In genomic region chr9:109097156-109097555, GRCh38 we compare ENCODE assay signal across 14 cellular contexts. TPM values are rescaled to one million over a fixed set of nuclear protein-coding genes. Genes with fewer than 3 reads are reported as not detected.
A peak's percentile ranks its signal among the peaks of the same experiment; 100 is the strongest.
DNase-seq lines count a peak whose midpoint lies in the region; ATAC-seq and TF ChIP-seq lines count a peak whose summit lies in the region.
"Had no signal": no experiment of that assay in that cellular context is flagged by ENCODE, and none has a peak within 500 bp of the region (broad histone marks: within the 10 kb centered on the region; RNA-seq: fewer than 3 reads in every experiment).

No MANE protein-coding gene starts in this region.

- 90 to 95% methylated on average over 4 of the region's 4 CpGs for WGBS in esophagus squamous epithelium, 2 donors
- 93 to 98% (median 95%) methylated on average over 4 of the region's 4 CpGs for WGBS in stomach, 5 donors

- H3K36me3 Mint-ChIP-seq in activated T-cell treated with anti-CD3 and anti-CD28 coated beads, Interleukin-2, amount 50 U/mL, for 72 hours (ENCODE audit: insufficient read depth in 2 of 2), result peaks cover 8 to 21% of the 10 kb centered on the region in 2 donors
- peaks cover 48% of the 10 kb centered on the region for H3K36me3 Mint-ChIP-seq in T-cell

- H3K4me1 ChIP-seq in esophagus squamous epithelium (peaks cover 41 to 63% (median 44%) of the 10 kb centered on the region in 3 donors), stomach (peaks cover 45 to 98% (median 78%) of the 10 kb centered on the region in 4 donors), tibial artery (peaks cover 0 to 54% (median 33%) of the 10 kb centered on the region in 4 donors)

- H3K9me3 Mint-ChIP-seq in activated T-cell treated with anti-CD3 and anti-CD28 coated beads, Interleukin-2, amount 50 U/mL, for 72 hours, result no peaks in the 10 kb centered on the region
- no peaks in the 10 kb centered on the region for H3K9me3 Mint-ChIP-seq in T-cell

- in situ Hi-C loops in GM13977 (cut with MboI; ENCODE audit: low pct_unique_long_range_greater_than_20kb, low sequenced_read_pairs, unreplicated experiment), result no loop called here

- peaks cover 97% of the 10 kb centered on the region for H3K4me1 Mint-ChIP-seq in activated T-cell treated with anti-CD3 and anti-CD28 coated beads, Interleukin-2, amount 50 U/mL, for 72 hours (ENCODE audit: low read depth)
- peaks cover 86 to 91% (median 86%) of the 10 kb centered on the region in 3 donors for H3K4me1 Mint-ChIP-seq in T-cell

- H3K27ac ChIP-seq in esophagus squamous epithelium (peak overlapping the region in 3 of 4 donors; percentile 41 to 81 (median 78)), stomach (peak overlapping the region in 4 of 5 donors; percentile 47 to 83 (median 78)), tibial artery (peak overlapping the region in 1 of 2 donors; percentile 29)

- H3K36me3 ChIP-seq in esophagus squamous epithelium (peaks cover 0 to 36% (median 0%) of the 10 kb centered on the region in 3 donors), stomach (peaks cover 0 to 28% (median 20%) of the 10 kb centered on the region in 4 donors), tibial artery (peaks cover 6 to 12% (median 7%) of the 10 kb centered on the region in 3 donors)

- no peaks in the 10 kb centered on the region for H3K27me3 ChIP-seq in esophagus squamous epithelium
- H3K27me3 ChIP-seq in stomach, result no peaks in the 10 kb centered on the region
- H3K27me3 ChIP-seq in tibial artery, result no peaks in the 10 kb centered on the region
- H3K27me3 ChIP-seq: suprapubic skin had no signal

- no peaks in the 10 kb centered on the region for H3K27me3 Mint-ChIP-seq in activated T-cell treated with anti-CD3 and anti-CD28 coated beads, Interleukin-2, amount 50 U/mL, for 72 hours (ENCODE audit: low read depth)
- H3K27me3 Mint-ChIP-seq in T-cell, result no peaks in the 10 kb centered on the region

- intact Hi-C loops in esophagus squamous epithelium (cut with DNase I), result no loop called here
- intact Hi-C loops in stomach (cut with DNase I; ENCODE audit: low total_unique reads), result no loop called here
- intact Hi-C loops in tibial artery (cut with DNase I; ENCODE audit: low total_unique reads), result no loop called here

- H3K27ac Mint-ChIP-seq in activated T-cell treated with anti-CD3 and anti-CD28 coated beads, Interleukin-2, amount 50 U/mL, for 72 hours, result peak overlapping the region; percentile 31
- peak overlapping the region; percentile 79 to 90 for H3K27ac Mint-ChIP-seq in T-cell

- POLR2A ChIA-PET in T-cell (lab: Charles Lee), result interaction anchor here (0.6 to 1.8 kb wide), 4 partner anchors 9 to 62 kb away, joined by 3 to 6 read pairs (median 4); no protein-coding TSS in a partner anchor

- CTCF ChIA-PET in T-cell (lab: Charles Lee), result no interaction called here

- ATAC-seq in activated T-cell treated with anti-CD3 and anti-CD28 coated beads, Interleukin-2, amount 50 U/mL, for 72 hours (replicated peaks in 1 of 2), result no peak
- ATAC-seq in T-cell (replicated peaks in 1 of 4), result peak in 3 of 4 experiments; percentile 24 to 53 (median 35)
- ATAC-seq: Right ventricle myocardium inferior had no signal

- no peak for DNase-seq in activated T-cell treated with anti-CD3 and anti-CD28 coated beads, Interleukin-2, amount 50 U/mL, for 72 hours
- DNase-seq in activated T-cell treated with anti-CD3 and anti-CD28 coated beads for 4 hours (no peak), T-cell (no peak), esophagus squamous epithelium (lab: John Stamatoyannopoulos, UW) (no peak), stomach (no peak), tibial artery (no peak), T1000 (lab: John Stamatoyannopoulos, UW) (no peak), GM13977 (ENCODE audit: low spot score) (no peak)
- DNase-seq: DMS153, MM.1S, NCI-H2107 had no signal

- TF ChIP-seq POLR2A in esophagus squamous epithelium (IDR thresholded peaks at IDR 0.05), result no peak
- TF ChIP-seq POLR2A in stomach (IDR thresholded peaks at IDR 0.05), result no peak

- no peaks in the 10 kb centered on the region for H3K9me3 ChIP-seq in esophagus squamous epithelium
- H3K9me3 ChIP-seq in stomach, result no peaks in the 10 kb centered on the region
- H3K9me3 ChIP-seq in tibial artery, result no peaks in the 10 kb centered on the region
- H3K9me3 ChIP-seq: suprapubic skin had no signal

- TF ChIP-seq CTCF in esophagus squamous epithelium (IDR thresholded peaks at IDR 0.05) (no peak), stomach (IDR thresholded peaks at IDR 0.05) (no peak), tibial artery (IDR thresholded peaks at IDR 0.05) (no peak), GM13977 (IDR thresholded peaks at IDR 0.05; ENCODE audit: extremely low read depth, insufficient read depth, missing control alignments) (no peak)

- no peak overlapping the region for H3K4me3 ChIP-seq in esophagus squamous epithelium
- no peak overlapping the region for H3K4me3 ChIP-seq in stomach
- no peak overlapping the region for H3K4me3 ChIP-seq in tibial artery
- H3K4me3 ChIP-seq: smooth muscle cell, suprapubic skin had no signal

- H3K4me3 Mint-ChIP-seq in activated T-cell treated with anti-CD3 and anti-CD28 coated beads, Interleukin-2, amount 50 U/mL, for 72 hours, result peak overlapping the region; percentile 3 to 15
- H3K4me3 Mint-ChIP-seq in T-cell, result peak overlapping the region; percentile 3 to 59 (median 10)

- no peak for TF ChIP-seq EP300 in stomach (IDR thresholded peaks at IDR 0.05)

RNA-seq across cellular contexts. Expression of gene TMEM245, which starts 22.6 kb away (rescaled TPM):
- 10 to 100 TPM; 30.7 to 35.5 TPM for total RNA-seq in activated T-cell treated with anti-CD3 and anti-CD28 coated beads, Interleukin-2, amount 50 U/mL, for 72 hours
- total RNA-seq in T-cell (10 to 100 TPM; 32.5 to 68.1 (median 52.5) TPM), esophagus squamous epithelium (10 to 100 TPM; 12.5 to 45.4 (median 25.9) TPM), stomach (100 to 1,000 TPM in 1 of 5 donors, 10 to 100 TPM in 4; 10.1 to 107 (median 74.1) TPM)
- polyA plus RNA-seq in stomach, result 1 to 10 TPM; 4.0 to 9.3 (median 4.7) TPM

Comparison
In these comparisons a context has a peak if more than half of its experiments do, and no peak if none do; other contexts are left out.
1. ATAC-seq: peak in T-cell (3 of 4); none in activated T-cell treated with anti-CD3 and anti-CD28 coated beads, Interleukin-2, amount 50 U/mL, for 72 hours (0 of 2).